ENCODE assay signal across 17 cellular contexts in the genomic region with DNA sequence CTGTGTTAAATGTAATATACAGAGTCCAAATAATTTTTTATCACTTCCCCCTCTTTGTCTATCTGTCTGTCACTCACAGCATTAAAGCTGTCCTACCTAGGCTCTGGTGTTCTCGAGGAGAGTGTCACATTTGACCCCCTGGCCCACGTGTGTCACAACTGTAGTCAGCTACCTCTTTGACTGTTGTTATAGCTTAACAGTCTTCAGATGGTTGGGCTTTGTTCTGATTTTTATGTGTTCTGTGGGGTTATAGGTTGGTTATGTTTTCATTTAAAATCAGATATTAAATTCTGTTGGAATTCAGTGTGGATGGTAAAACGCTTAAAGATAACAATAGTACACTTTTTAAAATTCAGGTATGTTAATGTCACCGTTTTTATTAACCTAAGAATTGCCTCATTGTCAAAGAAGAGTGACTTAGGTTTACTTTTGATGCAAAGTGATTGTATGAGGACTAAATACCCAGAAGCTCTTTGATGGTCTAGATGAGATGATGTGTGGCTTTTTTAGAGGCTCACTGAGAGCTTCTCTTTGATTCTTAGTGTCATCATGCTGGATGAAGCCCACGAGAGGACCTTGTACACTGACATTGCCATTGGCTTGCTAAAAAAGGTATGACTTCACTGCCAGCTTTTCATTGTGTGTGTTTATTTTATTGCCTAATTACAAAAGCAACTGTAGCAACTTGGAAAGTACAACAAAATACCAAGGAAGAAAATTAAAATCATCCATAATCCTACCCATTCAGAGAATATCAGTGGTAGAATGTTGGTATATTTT. TPM values are rescaled to one million over a fixed set of nuclear protein-coding genes. Genes with fewer than 3 reads are reported as not detected.
DNase-seq lines count a peak whose midpoint lies in the region; ATAC-seq and TF ChIP-seq lines count a peak whose summit lies in the region.
"Had no signal": no experiment of that assay in that cellular context is flagged by ENCODE, and none has a peak within 500 bp of the region (broad histone marks: within the 10 kb centered on the region; RNA-seq: fewer than 3 reads in every experiment).

No MANE protein-coding gene starts in this region.

- H3K79me2 ChIP-seq in GM23338 (replicated peaks; ENCODE audit: insufficient read depth): peaks cover 3% of the 10 kb centered on the region; the same call in 1 of the 2 replicates

- peaks cover 8% of the 10 kb centered on the region for H3K36me3 ChIP-seq in GM23338 (ENCODE audit: insufficient read depth)
- peaks cover 0 to 42% of the 10 kb centered on the region in 2 experiments; a peak in 1 of 3 replicates for H3K36me3 ChIP-seq in HEK293 (ENCODE audit: control insufficient read depth in 2 of 2, insufficient read depth in 1 of 2, low read length in 2 of 2)
- no peaks in the 10 kb centered on the region for H3K36me3 ChIP-seq in ovary

- no peak overlapping the region for H2AFZ ChIP-seq in GM23338

- no peaks in the 10 kb centered on the region for H3K9me2 ChIP-seq in GM23338 (ENCODE audit: insufficient read depth)

- no peak for TF ChIP-seq EP300 in ovary (IDR thresholded peaks at IDR 0.05)

- TF ChIP-seq CTCF in GM23338 (conservative IDR thresholded peaks at IDR 0.05; ENCODE audit: low read depth in 2 of 2) (no peak), HEK293 (tag by site-specific recombination; IDR thresholded peaks at IDR 0.05) (no peak), ovary (IDR thresholded peaks at IDR 0.05) (no peak)

- H3K4me1 Mint-ChIP-seq in GM23338: peaks cover 8% of the 10 kb centered on the region; the same call in 2 of the 3 replicates
- peaks cover 21% of the 10 kb centered on the region for H3K4me1 Mint-ChIP-seq in activated T-helper 1 cell treated with anti-CD3 and anti-CD28 coated beads, Interleukin-12 subunit alpha, Interleukin-12 subunit beta, Interleukin-2, Interleukin-4 antibody, amounts not matched to agents 30 ng/mL and 10 ng/mL and 1 ng/mL, durations not matched to agents 14 hours and 24 hours and 36 hours (ENCODE audit: low read depth)
- H3K4me1 Mint-ChIP-seq in stimulated activated effector memory CD8-positive, alpha-beta T cell treated with anti-CD3 and anti-CD28 coated beads, Interleukin-12 subunit alpha, Interleukin-12 subunit beta, amount 100 ng/mL, for 72 hours: peaks cover 17% of the 10 kb centered on the region

- H3K4me3 ChIP-seq in GM23338 (no peak overlapping the region), HEK293 (ENCODE audit: low read depth, low read length) (no peak overlapping the region), ovary (no peak overlapping the region)
- H3K4me3 ChIP-seq: A549 had no signal

- no peak for ATAC-seq in GM23338
- ATAC-seq in stimulated activated effector memory CD8-positive, alpha-beta T cell treated with anti-CD3 and anti-CD28 coated beads, Interleukin-12 subunit alpha, Interleukin-12 subunit beta, amount 100 ng/mL, for 72 hours: no peak
- ATAC-seq: A549; CD8-positive, alpha-beta T cell had no signal

- H3K4me3 Mint-ChIP-seq in GM23338: no peak overlapping the region
- H3K4me3 Mint-ChIP-seq in activated T-helper 1 cell treated with anti-CD3 and anti-CD28 coated beads, Interleukin-12 subunit alpha, Interleukin-12 subunit beta, Interleukin-2, Interleukin-4 antibody, amounts not matched to agents 30 ng/mL and 10 ng/mL and 1 ng/mL, durations not matched to agents 14 hours and 24 hours and 36 hours: no peak overlapping the region
- no peak overlapping the region for H3K4me3 Mint-ChIP-seq in stimulated activated effector memory CD8-positive, alpha-beta T cell treated with anti-CD3 and anti-CD28 coated beads, Interleukin-12 subunit alpha, Interleukin-12 subunit beta, amount 100 ng/mL, for 72 hours
- H3K4me3 Mint-ChIP-seq: CD8-positive, alpha-beta T cell had no signal

- POLR2A ChIA-PET in HEK293 (lab: Yijun Ruan, JAX): no interaction called here

- 0 out of 2 replicates have a peak overlapping the region, but pooled peaks have one; percentile 49 for H3K27ac Mint-ChIP-seq in GM23338
- peak overlapping the region; percentile 59 for H3K27ac Mint-ChIP-seq in activated T-helper 1 cell treated with anti-CD3 and anti-CD28 coated beads, Interleukin-12 subunit alpha, Interleukin-12 subunit beta, Interleukin-2, Interleukin-4 antibody, amounts not matched to agents 30 ng/mL and 10 ng/mL and 1 ng/mL, durations not matched to agents 14 hours and 24 hours and 36 hours
- peak overlapping the region; percentile 4 for H3K27ac Mint-ChIP-seq in stimulated activated effector memory CD8-positive, alpha-beta T cell treated with anti-CD3 and anti-CD28 coated beads, Interleukin-12 subunit alpha, Interleukin-12 subunit beta, amount 100 ng/mL, for 72 hours
- H3K27ac Mint-ChIP-seq: CD8-positive, alpha-beta T cell had no signal

- H3K36me3 Mint-ChIP-seq in GM23338 (ENCODE audit: low read depth): peaks cover 45% of the 10 kb centered on the region
- peaks cover 28% of the 10 kb centered on the region for H3K36me3 Mint-ChIP-seq in activated T-helper 1 cell treated with anti-CD3 and anti-CD28 coated beads, Interleukin-12 subunit alpha, Interleukin-12 subunit beta, Interleukin-2, Interleukin-4 antibody, amounts not matched to agents 30 ng/mL and 10 ng/mL and 1 ng/mL, durations not matched to agents 14 hours and 24 hours and 36 hours (ENCODE audit: low read depth)
- H3K36me3 Mint-ChIP-seq in stimulated activated effector memory CD8-positive, alpha-beta T cell treated with anti-CD3 and anti-CD28 coated beads, Interleukin-12 subunit alpha, Interleukin-12 subunit beta, amount 100 ng/mL, for 72 hours: peaks cover 71% of the 10 kb centered on the region

- no peak overlapping the region for H3K27ac ChIP-seq in GM23338 (ENCODE audit: low read depth)
- H3K27ac ChIP-seq in HEK293 (ENCODE audit: extremely low read depth, low read depth, low read length): no peak overlapping the region
- no peak overlapping the region for H3K27ac ChIP-seq in ovary
- H3K27ac ChIP-seq: A549, C4-2B, HL-60, KMS-11 had no signal

- H3K27me3 ChIP-seq in GM23338 (ENCODE audit: insufficient read depth) (no peaks in the 10 kb centered on the region), ovary (no peaks in the 10 kb centered on the region)
- H3K27me3 ChIP-seq: BE2C had no signal

- H3K4me1 ChIP-seq in GM23338 (ENCODE audit: insufficient read depth) (peaks cover 7% of the 10 kb centered on the region), HEK293 (ENCODE audit: control insufficient read depth, insufficient read depth, low read length) (0 out of 2 replicates have a peak, but pooled peaks cover 3% of the 10 kb centered on the region), ovary (ENCODE audit: insufficient read depth) (no peaks in the 10 kb centered on the region)
- H3K4me1 ChIP-seq: A549, BE2C had no signal

- CTCF ChIA-PET in HEK293 (lab: Yijun Ruan, JAX): no interaction called here

- no peaks in the 10 kb centered on the region for H3F3A ChIP-seq in GM23338 (replicated peaks; ENCODE audit: low read depth)

- WGBS in ovary, 3 donors: 73 to 77% (median 76%) methylated on average over 5 of the region's 5 CpGs

- intact Hi-C loops in activated T-helper 1 cell treated with anti-CD3 and anti-CD28 coated beads, Interleukin-12 subunit alpha, Interleukin-12 subunit beta, Interleukin-2, Interleukin-4 antibody, amounts not matched to agents 30 ng/mL and 10 ng/mL and 1 ng/mL, durations not matched to agents 14 hours and 24 hours and 36 hours (cut with micrococcal nuclease): no loop called here
- intact Hi-C loops in ovary (cut with DNase I): no loop called here

- TF ChIP-seq POLR2A in ovary (IDR thresholded peaks at IDR 0.05): no peak

- peaks cover 3% of the 10 kb centered on the region; the same call in 1 of the 2 replicates for H4K20me1 ChIP-seq in GM23338 (replicated peaks; ENCODE audit: insufficient read depth)

- H3K4me2 ChIP-seq in GM23338: no peak overlapping the region
- H3K4me2 ChIP-seq: A549, KMS-11 had no signal

- H3K9me3 ChIP-seq in HEK293 (ENCODE audit: control insufficient read depth, insufficient read depth, low read depth, low read length): no peaks in the 10 kb centered on the region
- no peaks in the 10 kb centered on the region for H3K9me3 ChIP-seq in ovary
- H3K9me3 ChIP-seq: A549, BE2C had no signal

- H3K27me3 Mint-ChIP-seq in GM23338 (ENCODE audit: insufficient read depth, low read depth, poor library complexity): no peaks in the 10 kb centered on the region
- H3K27me3 Mint-ChIP-seq in activated T-helper 1 cell treated with anti-CD3 and anti-CD28 coated beads, Interleukin-12 subunit alpha, Interleukin-12 subunit beta, Interleukin-2, Interleukin-4 antibody, amounts not matched to agents 30 ng/mL and 10 ng/mL and 1 ng/mL, durations not matched to agents 14 hours and 24 hours and 36 hours (ENCODE audit: insufficient read depth): no peaks in the 10 kb centered on the region

- DNase-seq in GM23338 (ENCODE audit: low spot score): no peak
- DNase-seq in activated T-helper 1 cell treated with anti-CD3 and anti-CD28 coated beads, Interleukin-12 subunit alpha, Interleukin-12 subunit beta, Interleukin-2, Interleukin-4 antibody, amounts not matched to agents 30 ng/mL and 10 ng/mL and 1 ng/mL, durations not matched to agents 14 hours and 24 hours and 36 hours (ENCODE audit: low spot score): no peak
- DNase-seq in stimulated activated effector memory CD8-positive, alpha-beta T cell treated with anti-CD3 and anti-CD28 coated beads, Interleukin-12 subunit alpha, Interleukin-12 subunit beta, amount 100 ng/mL, for 72 hours (ENCODE audit: low spot score in 2 of 2): no peak
- DNase-seq in HK-2 (ENCODE audit: unreplicated experiment): no peak
- DNase-seq in ovary: no peak
- DNase-seq: BE2C; CD8-positive, alpha-beta T cell; COR-L47; DMS153; DMS79 treated with DMSO at 0.1 percent for 48 hours; EL; IMR-90 had no signal

- no peaks in the 10 kb centered on the region for H3K9me3 Mint-ChIP-seq in GM23338
- no peaks in the 10 kb centered on the region for H3K9me3 Mint-ChIP-seq in activated T-helper 1 cell treated with anti-CD3 and anti-CD28 coated beads, Interleukin-12 subunit alpha, Interleukin-12 subunit beta, Interleukin-2, Interleukin-4 antibody, amounts not matched to agents 30 ng/mL and 10 ng/mL and 1 ng/mL, durations not matched to agents 14 hours and 24 hours and 36 hours
- H3K9me3 Mint-ChIP-seq in stimulated activated effector memory CD8-positive, alpha-beta T cell treated with anti-CD3 and anti-CD28 coated beads, Interleukin-12 subunit alpha, Interleukin-12 subunit beta, amount 100 ng/mL, for 72 hours: no peaks in the 10 kb centered on the region
- H3K9me3 Mint-ChIP-seq: CD8-positive, alpha-beta T cell had no signal

TF ChIP-seq in GM23338, 12 proteins besides CTCF, POLR2A, EP300 and RAD21 (continues in another document):
- TF ChIP-seq JUNB (IDR thresholded peaks at IDR 0.05; ENCODE audit: unreplicated experiment) (no peak), ZNF114 (CRISPR knock-in tag; IDR thresholded peaks at IDR 0.05) (no peak)

RNA-seq across cellular contexts. Expression of gene DHX35, which starts 29.9 kb away (rescaled TPM):
- 20.1 and 25.9 TPM in 2 replicates for total RNA-seq in GM23338 (2014; rRNA removed; shearing (Covaris generic))
- polyA plus RNA-seq in GM23338 (2016; fragmentation: Nextera tagmentation; extraction: Ambion mirVana) (8.3 TPM in 2 replicates), ovary (10 to 100 TPM; 11.2 TPM)
- 17.2 and 17.3 TPM in 2 replicates for total RNA-seq in activated T-helper 1 cell treated with anti-CD3 and anti-CD28 coated beads, Interleukin-12 subunit alpha, Interleukin-12 subunit beta, Interleukin-2, Interleukin-4 antibody, amounts not matched to agents 30 ng/mL and 10 ng/mL and 1 ng/mL, durations not matched to agents 14 hours and 24 hours and 36 hours
- 10 to 100 TPM; 11.3 to 14.5 (median 12.4) TPM for total RNA-seq in ovary

Comparison
In these comparisons a context has a peak if more than half of its experiments do, and no peak if none do; other contexts are left out.
1. H3K27ac Mint-ChIP-seq: peak in every context shown above with its lines; median percentile 59 in activated T-helper 1 cell treated with anti-CD3 and anti-CD28 coated beads, Interleukin-12 subunit alpha, Interleukin-12 subunit beta, Interleukin-2, Interleukin-4 antibody, amounts not matched to agents 30 ng/mL and 10 ng/mL and 1 ng/mL, durations not matched to agents 14 hours and 24 hours and 36 hours; 49 in GM23338; 4 in stimulated activated effector memory CD8-positive, alpha-beta T cell treated with anti-CD3 and anti-CD28 coated beads, Interleukin-12 subunit alpha, Interleukin-12 subunit beta, amount 100 ng/mL, for 72 hours.